Comparison of ENCODE assay signal across 1 cellular context in genomic region chr11:125180413-125181305, GRCh38.
TF ChIP-seq lines count a peak whose summit lies in the region.

No MANE protein-coding gene starts in this region.

TF ChIP-seq in GM12878, 131 proteins besides CTCF, POLR2A, EP300 and RAD21 (continued from another document):
- no peak for TF ChIP-seq STAT3 (IDR thresholded peaks at IDR 0.05; ENCODE audit: low read depth, low read length)
- no peak for TF ChIP-seq TAF1 (IDR thresholded peaks at IDR 0.05; ENCODE audit: borderline replicate concordance, low read depth, low read length)
- TF ChIP-seq, protein P1, sequence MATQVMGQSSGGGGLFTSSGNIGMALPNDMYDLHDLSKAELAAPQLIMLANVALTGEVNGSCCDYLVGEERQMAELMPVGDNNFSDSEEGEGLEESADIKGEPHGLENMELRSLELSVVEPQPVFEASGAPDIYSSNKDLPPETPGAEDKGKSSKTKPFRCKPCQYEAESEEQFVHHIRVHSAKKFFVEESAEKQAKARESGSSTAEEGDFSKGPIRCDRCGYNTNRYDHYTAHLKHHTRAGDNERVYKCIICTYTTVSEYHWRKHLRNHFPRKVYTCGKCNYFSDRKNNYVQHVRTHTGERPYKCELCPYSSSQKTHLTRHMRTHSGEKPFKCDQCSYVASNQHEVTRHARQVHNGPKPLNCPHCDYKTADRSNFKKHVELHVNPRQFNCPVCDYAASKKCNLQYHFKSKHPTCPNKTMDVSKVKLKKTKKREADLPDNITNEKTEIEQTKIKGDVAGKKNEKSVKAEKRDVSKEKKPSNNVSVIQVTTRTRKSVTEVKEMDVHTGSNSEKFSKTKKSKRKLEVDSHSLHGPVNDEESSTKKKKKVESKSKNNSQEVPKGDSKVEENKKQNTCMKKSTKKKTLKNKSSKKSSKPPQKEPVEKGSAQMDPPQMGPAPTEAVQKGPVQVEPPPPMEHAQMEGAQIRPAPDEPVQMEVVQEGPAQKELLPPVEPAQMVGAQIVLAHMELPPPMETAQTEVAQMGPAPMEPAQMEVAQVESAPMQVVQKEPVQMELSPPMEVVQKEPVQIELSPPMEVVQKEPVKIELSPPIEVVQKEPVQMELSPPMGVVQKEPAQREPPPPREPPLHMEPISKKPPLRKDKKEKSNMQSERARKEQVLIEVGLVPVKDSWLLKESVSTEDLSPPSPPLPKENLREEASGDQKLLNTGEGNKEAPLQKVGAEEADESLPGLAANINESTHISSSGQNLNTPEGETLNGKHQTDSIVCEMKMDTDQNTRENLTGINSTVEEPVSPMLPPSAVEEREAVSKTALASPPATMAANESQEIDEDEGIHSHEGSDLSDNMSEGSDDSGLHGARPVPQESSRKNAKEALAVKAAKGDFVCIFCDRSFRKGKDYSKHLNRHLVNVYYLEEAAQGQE (IDR thresholded peaks at IDR 0.05; ENCODE audit: low read depth, low read length): no peak
- TF ChIP-seq RUNX3 (IDR thresholded peaks at IDR 0.05; ENCODE audit: low read length): no peak
- no peak for TF ChIP-seq MAX (IDR thresholded peaks at IDR 0.05; ENCODE audit: low read depth, low read length)
- no peak for TF ChIP-seq MEF2B (IDR thresholded peaks at IDR 0.05; ENCODE audit: partially characterized antibody, poor library complexity, severe bottlenecking)
- no peak for TF ChIP-seq PAX5 (IDR thresholded peaks at IDR 0.05; ENCODE audit: borderline replicate concordance, low read depth, low read length)
- TF ChIP-seq, protein P2, sequence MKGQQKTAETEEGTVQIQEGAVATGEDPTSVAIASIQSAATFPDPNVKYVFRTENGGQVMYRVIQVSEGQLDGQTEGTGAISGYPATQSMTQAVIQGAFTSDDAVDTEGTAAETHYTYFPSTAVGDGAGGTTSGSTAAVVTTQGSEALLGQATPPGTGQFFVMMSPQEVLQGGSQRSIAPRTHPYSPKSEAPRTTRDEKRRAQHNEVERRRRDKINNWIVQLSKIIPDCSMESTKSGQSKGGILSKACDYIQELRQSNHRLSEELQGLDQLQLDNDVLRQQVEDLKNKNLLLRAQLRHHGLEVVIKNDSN (IDR thresholded peaks at IDR 0.05; ENCODE audit: borderline replicate concordance, extremely low read length, insufficient read depth, low read depth, low read length): no peak
- no peak for TF ChIP-seq ZNF207 (IDR thresholded peaks at IDR 0.05; ENCODE audit: borderline replicate concordance)
- no peak for TF ChIP-seq BCL3 (IDR thresholded peaks at IDR 0.05; ENCODE audit: borderline replicate concordance, insufficient read depth, low read depth, low read length, poor library complexity, severe bottlenecking)
- TF ChIP-seq BACH1 (IDR thresholded peaks at IDR 0.05; ENCODE audit: borderline replicate concordance): no peak
- TF ChIP-seq RBBP5 (conservative IDR thresholded peaks at IDR 0.05): no peak
- TF ChIP-seq BRCA1 (IDR thresholded peaks at IDR 0.05; ENCODE audit: low read depth, low read length): no peak
- TF ChIP-seq ZZZ3 (IDR thresholded peaks at IDR 0.05; ENCODE audit: control insufficient read depth, insufficient read length, low read depth): no peak
- TF ChIP-seq ETV6 (conservative IDR thresholded peaks at IDR 0.05 in 1 of 2, IDR thresholded peaks at IDR 0.05 in 1 of 2; ENCODE audit: borderline replicate concordance in 1 of 2, low read depth in 1 of 2): no peak
